12 cellular contexts compared by ENCODE assay signal in the genomic region with DNA sequence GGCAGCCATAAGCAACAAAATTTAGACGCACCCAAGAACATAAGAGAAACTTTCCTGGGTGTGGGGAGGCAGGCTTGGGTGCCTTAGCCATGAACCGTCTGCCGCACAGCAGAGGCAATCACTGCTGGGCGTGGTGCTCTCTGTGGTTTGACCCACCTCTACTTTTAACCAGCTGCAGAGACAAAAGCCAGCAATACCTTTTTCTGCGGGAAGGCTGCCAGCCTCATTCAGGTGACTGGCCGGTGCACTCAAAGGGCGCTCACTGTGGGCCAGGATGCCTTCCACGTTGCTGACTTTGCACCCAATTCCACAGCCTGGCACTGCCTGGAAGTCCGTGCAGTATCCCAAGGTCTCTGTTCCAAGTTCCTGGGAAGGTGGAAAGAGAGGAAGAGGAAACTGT.
DNase-seq lines count a peak whose midpoint lies in the region; ATAC-seq, FAIRE-seq and TF ChIP-seq lines count a peak whose summit lies in the region.
"Had no signal": no experiment of that assay in that cellular context is flagged by ENCODE, and none has a peak within 500 bp of the region (broad histone marks: within the 10 kb centered on the region; RNA-seq: fewer than 3 reads in every experiment).

No MANE protein-coding gene starts in this region.

- CTCF ChIA-PET in HCT116 (lab: Charles Lee) = interaction anchor here (1.6 kb wide), 1 partner anchor 185 kb away, joined by 3 read pairs; no protein-coding TSS in a partner anchor

- RAD21 ChIA-PET in HCT116 (lab: Charles Lee; ENCODE audit: low non-redundant PET in 1 of 2, low total read pairs in 2 of 2, uncharacterized antibody in 2 of 2, unreplicated experiment in 2 of 2) = no interaction called here

- H3K9me3 ChIP-seq in HCT116 (ENCODE audit: control insufficient read depth in 1 of 2, insufficient read depth in 1 of 2, low read depth in 1 of 2, low read length in 2 of 2) = no peaks in the 10 kb centered on the region
- H3K9me3 ChIP-seq in T-helper 17 cell (ENCODE audit: control insufficient read depth, low read length, poor library complexity, severe bottlenecking) = no peaks in the 10 kb centered on the region
- H3K9me3 ChIP-seq in kidney (ENCODE audit: control insufficient read depth in 1 of 2, low read length in 2 of 2) = no peaks in the 10 kb centered on the region

- peak; percentile 91 for ATAC-seq in HCT116
- peak; percentile 96 for ATAC-seq in T-helper 17 cell
- ATAC-seq in GM19324 (IDR thresholded peaks at IDR 0.05; ENCODE audit: low FRiP score, unreplicated experiment) = no peak
- ATAC-seq in HG02642 (IDR thresholded peaks at IDR 0.05; ENCODE audit: poor library complexity, unreplicated experiment) = no peak

- BruUV-seq in HCT116 (replicated peaks; lab: Mats Ljungman, UMichigan) = no TSS peak

- peak; percentile 29 for DNase-seq in NCI-H510A treated with DMSO at 0.1 percent for 48 hours (lab: John Stamatoyannopoulos, UW)
- no peak for DNase-seq in NCI-H510A (lab: John Stamatoyannopoulos, UW)
- peak; percentile 19 for DNase-seq in HCT116 (ENCODE audit: low read depth, low spot score)
- DNase-seq in T-helper 17 cell = peak in 2 of 3 donors; percentile 27 to 28
- peak; percentile 18 for DNase-seq in kidney
- DNase-seq in GOT3 (lab: John Stamatoyannopoulos, UW) = no peak
- DNase-seq: erythroblast, NCI-H2171 treated with DMSO at 0.1 percent for 48 hours, SIG-M5 had no signal

- intact Hi-C loops in HCT116 (cut with micrococcal nuclease) = no loop called here
- intact Hi-C loops in kidney (cut with DNase I) = no loop called here

- H3K4me1 ChIP-seq in HCT116 (ENCODE audit: control insufficient read depth in 1 of 2, insufficient read depth in 2 of 2, low read length in 2 of 2) (peaks cover 12 to 14% of the 10 kb centered on the region in 2 experiments; a peak in 3 of 4 replicates), kidney (ENCODE audit: control insufficient read depth in 1 of 2, insufficient read depth in 1 of 2, low read depth in 1 of 2, low read length in 2 of 2) (no peaks in the 10 kb centered on the region)

- peak overlapping the region; percentile 95 for H3K27ac Mint-ChIP-seq in T-helper 17 cell
- H3K27ac Mint-ChIP-seq: nephron had no signal

- H3K9ac ChIP-seq in HCT116 (ENCODE audit: low read length) (no peak overlapping the region), kidney (ENCODE audit: low read length in 2 of 2) (no peak overlapping the region)

- H3K36me3 Mint-ChIP-seq in T-helper 17 cell (ENCODE audit: low read depth) = peaks cover 3% of the 10 kb centered on the region

- peak overlapping the region; percentile 52 for H3K4me2 ChIP-seq in HCT116 (ENCODE audit: low read length)

- TF ChIP-seq POLR2A in HCT116 (IDR thresholded peaks at IDR 0.05; ENCODE audit: borderline replicate concordance, extremely low read depth, insufficient read depth, insufficient read length) = no peak

- H3K27me3 ChIP-seq in HCT116 (ENCODE audit: insufficient read depth, low read length) = no peaks in the 10 kb centered on the region; the same call in 1 of the 2 replicates

- H3K27ac ChIP-seq in HCT116 (ENCODE audit: low read depth, low read length) (no peak overlapping the region), kidney (ENCODE audit: low read depth in 2 of 2, low read length in 2 of 2) (no peak overlapping the region)

- no peak for TF ChIP-seq RAD21 in HCT116 (IDR thresholded peaks at IDR 0.05; ENCODE audit: low read depth)

- H4K20me1 ChIP-seq in HCT116 (ENCODE audit: insufficient read depth) = no peaks in the 10 kb centered on the region

- no peak overlapping the region for H2AFZ ChIP-seq in HCT116 (ENCODE audit: low read depth, low read length, poor library complexity, severe bottlenecking)

- H3K4me1 Mint-ChIP-seq in T-helper 17 cell = peaks cover 48% of the 10 kb centered on the region

- no peaks in the 10 kb centered on the region for H3K27me3 Mint-ChIP-seq in T-helper 17 cell

- H3K79me2 ChIP-seq in HCT116 (ENCODE audit: insufficient read depth, low read length) = no peaks in the 10 kb centered on the region

- H3K4me3 ChIP-seq in HCT116 (replicated peaks in 1 of 2; ENCODE audit: low read depth in 1 of 2, low read length in 2 of 2) (no peak overlapping the region), kidney (ENCODE audit: low read length in 2 of 2) (no peak overlapping the region)

- peak overlapping the region; percentile 93 for H3K4me3 Mint-ChIP-seq in T-helper 17 cell
- H3K4me3 Mint-ChIP-seq: nephron had no signal

- no peaks in the 10 kb centered on the region for H3K9me2 ChIP-seq in HCT116 (ENCODE audit: insufficient read depth)

- H3K36me3 ChIP-seq in HCT116 (ENCODE audit: control insufficient read depth in 1 of 2, insufficient read depth in 2 of 2, low read length in 2 of 2) = no peaks in the 10 kb centered on the region
- peaks cover 7 to 8% of the 10 kb centered on the region in 2 donors for H3K36me3 ChIP-seq in kidney (ENCODE audit: control insufficient read depth in 1 of 2, insufficient read depth in 2 of 2, low read length in 2 of 2)

- no peak for FAIRE-seq in kidney (lab: Jason Lieb, UNC)

- TF ChIP-seq CTCF in HCT116 (IDR thresholded peaks at IDR 0.05 in 2 of 3, conservative IDR thresholded peaks at IDR 0.05 in 1 of 3; ENCODE audit: borderline replicate concordance in 1 of 3, insufficient read depth in 1 of 3, low read depth in 2 of 3, low read length in 2 of 3) = no peak
- no peak for TF ChIP-seq CTCF in kidney (IDR thresholded peaks at IDR 0.05; ENCODE audit: borderline replicate concordance, extremely low read depth, insufficient read depth)

- POLR2A ChIA-PET in HCT116 (lab: Charles Lee) = interaction anchor here (0.8 kb wide), 1 partner anchor 489 kb away, joined by 3 read pairs; a partner anchor contains a TSS

TF ChIP-seq in HCT116, 20 proteins besides CTCF, POLR2A, EP300 and RAD21 (continues in another document):
- no peak for TF ChIP-seq SP1 (IDR thresholded peaks at IDR 0.05; ENCODE audit: low read depth)
- no peak for TF ChIP-seq JUND (IDR thresholded peaks at IDR 0.05)
- no peak for TF ChIP-seq EZH2phosphoT487 (IDR thresholded peaks at IDR 0.05; ENCODE audit: borderline replicate concordance)
- TF ChIP-seq CBX3 (IDR thresholded peaks at IDR 0.05; ENCODE audit: low read depth) = no peak
- TF ChIP-seq EZH2 (IDR thresholded peaks at IDR 0.05) = no peak
- no peak for TF ChIP-seq ZFX (IDR thresholded peaks at IDR 0.05)
- no peak for TF ChIP-seq ELF1 (IDR thresholded peaks at IDR 0.05; ENCODE audit: borderline replicate concordance, low read depth)
- no peak; the same call in 1 of the 2 replicates for TF ChIP-seq CEBPB (IDR thresholded peaks at IDR 0.05; ENCODE audit: low read depth)
- TF ChIP-seq SIN3A (IDR thresholded peaks at IDR 0.05; ENCODE audit: low read depth) = no peak
- TF ChIP-seq FOSL1 (IDR thresholded peaks at IDR 0.05; ENCODE audit: low read depth) = no peak
- TF ChIP-seq, protein P1, sequence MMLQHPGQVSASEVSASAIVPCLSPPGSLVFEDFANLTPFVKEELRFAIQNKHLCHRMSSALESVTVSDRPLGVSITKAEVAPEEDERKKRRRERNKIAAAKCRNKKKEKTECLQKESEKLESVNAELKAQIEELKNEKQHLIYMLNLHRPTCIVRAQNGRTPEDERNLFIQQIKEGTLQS (IDR thresholded peaks at IDR 0.05) = no peak
- TF ChIP-seq, protein P2, sequence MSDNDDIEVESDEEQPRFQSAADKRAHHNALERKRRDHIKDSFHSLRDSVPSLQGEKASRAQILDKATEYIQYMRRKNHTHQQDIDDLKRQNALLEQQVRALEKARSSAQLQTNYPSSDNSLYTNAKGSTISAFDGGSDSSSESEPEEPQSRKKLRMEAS (IDR thresholded peaks at IDR 0.05) = no peak
- TF ChIP-seq POLR2AphosphoS5 (IDR thresholded peaks at IDR 0.05; ENCODE audit: low read depth, low read length) = no peak
- no peak for TF ChIP-seq YY1 (IDR thresholded peaks at IDR 0.05; ENCODE audit: extremely low read depth, insufficient replicate concordance, low read depth, low read length)
- TF ChIP-seq, protein P3, sequence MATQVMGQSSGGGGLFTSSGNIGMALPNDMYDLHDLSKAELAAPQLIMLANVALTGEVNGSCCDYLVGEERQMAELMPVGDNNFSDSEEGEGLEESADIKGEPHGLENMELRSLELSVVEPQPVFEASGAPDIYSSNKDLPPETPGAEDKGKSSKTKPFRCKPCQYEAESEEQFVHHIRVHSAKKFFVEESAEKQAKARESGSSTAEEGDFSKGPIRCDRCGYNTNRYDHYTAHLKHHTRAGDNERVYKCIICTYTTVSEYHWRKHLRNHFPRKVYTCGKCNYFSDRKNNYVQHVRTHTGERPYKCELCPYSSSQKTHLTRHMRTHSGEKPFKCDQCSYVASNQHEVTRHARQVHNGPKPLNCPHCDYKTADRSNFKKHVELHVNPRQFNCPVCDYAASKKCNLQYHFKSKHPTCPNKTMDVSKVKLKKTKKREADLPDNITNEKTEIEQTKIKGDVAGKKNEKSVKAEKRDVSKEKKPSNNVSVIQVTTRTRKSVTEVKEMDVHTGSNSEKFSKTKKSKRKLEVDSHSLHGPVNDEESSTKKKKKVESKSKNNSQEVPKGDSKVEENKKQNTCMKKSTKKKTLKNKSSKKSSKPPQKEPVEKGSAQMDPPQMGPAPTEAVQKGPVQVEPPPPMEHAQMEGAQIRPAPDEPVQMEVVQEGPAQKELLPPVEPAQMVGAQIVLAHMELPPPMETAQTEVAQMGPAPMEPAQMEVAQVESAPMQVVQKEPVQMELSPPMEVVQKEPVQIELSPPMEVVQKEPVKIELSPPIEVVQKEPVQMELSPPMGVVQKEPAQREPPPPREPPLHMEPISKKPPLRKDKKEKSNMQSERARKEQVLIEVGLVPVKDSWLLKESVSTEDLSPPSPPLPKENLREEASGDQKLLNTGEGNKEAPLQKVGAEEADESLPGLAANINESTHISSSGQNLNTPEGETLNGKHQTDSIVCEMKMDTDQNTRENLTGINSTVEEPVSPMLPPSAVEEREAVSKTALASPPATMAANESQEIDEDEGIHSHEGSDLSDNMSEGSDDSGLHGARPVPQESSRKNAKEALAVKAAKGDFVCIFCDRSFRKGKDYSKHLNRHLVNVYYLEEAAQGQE (IDR thresholded peaks at IDR 0.05; ENCODE audit: low read depth) = no peak
- TF ChIP-seq EGR1 (IDR thresholded peaks at IDR 0.05; ENCODE audit: low read depth) = no peak
- TF ChIP-seq SRF (IDR thresholded peaks at IDR 0.05; ENCODE audit: low read depth) = no peak
- TF ChIP-seq ZNF274 (IDR thresholded peaks at IDR 0.05; ENCODE audit: low read depth, low read length) = no peak

Comparison
In these comparisons a context has a peak if more than half of its experiments do, and no peak if none do; other contexts are left out.
1. DNase-seq: peak in NCI-H510A treated with DMSO at 0.1 percent for 48 hours (single experiment), HCT116 (single experiment), T-helper 17 cell (2 of 3) and kidney (single experiment); none in NCI-H510A (single experiment) and GOT3 (single experiment).
2. ATAC-seq: peak in HCT116 (single experiment) and T-helper 17 cell (single experiment); none in GM19324 (single experiment) and HG02642 (single experiment).